Comparison of ENCODE assay signal across 8 cellular contexts in genomic region chr2:9630750-9631483, GRCh38. TPM values are rescaled to one million over a fixed set of nuclear protein-coding genes. Genes with fewer than 3 reads are reported as not detected.
A peak's percentile ranks its signal among the peaks of the same experiment; 100 is the strongest.
DNase-seq lines count a peak whose midpoint lies in the region; ATAC-seq and TF ChIP-seq lines count a peak whose summit lies in the region.

YWHAQ (minus strand) TSS chr2:9630997; CDS start chr2:9630452, 545 bp downstream.

- peak; percentile 99 for DNase-seq in GM12864 (ENCODE audit: low read depth)
- DNase-seq in NCI-H1417 (lab: John Stamatoyannopoulos, UW): peak; percentile 100
- DNase-seq in SW 1271 (lab: John Stamatoyannopoulos, UW): peak; percentile 97
- peak; percentile 95 for DNase-seq in activated naive CD8-positive, alpha-beta T cell treated with anti-CD3 and anti-CD28 coated beads, Interleukin-2, amount 50 U/mL, for 16 hours (ENCODE audit: low read depth, low spot score)
- DNase-seq in Right ventricle myocardium inferior (ENCODE audit: missing footprints): peak; percentile 99
- DNase-seq in ovary: peak; percentile 99 to 100 (median 99)
- DNase-seq in thyroid gland: peak; percentile 99 to 100

- H3K4me1 ChIP-seq in ovary (ENCODE audit: insufficient read depth) (peaks cover 10% of the 10 kb centered on the region), thyroid gland (peaks cover 29 to 37% of the 10 kb centered on the region in 2 donors)

- intact Hi-C loops in Right ventricle myocardium inferior (cut with DNase I) (loop anchor here (2.0 to 5.0 kb wide), 4 partner anchors 76 to 156 kb away; partner anchors contain the start of genes ADAM17 and IAH1), ovary (cut with DNase I) (loop anchor here in 2 of 4 donors (2.0 kb wide), 2 partner anchors 76 to 156 kb away; partner anchors contain the start of genes ADAM17 (in 1 of the 2) and IAH1 (in 1 of the 2)), thyroid gland (cut with DNase I) (loop anchor here (5.0 kb wide), 1 partner anchor 74 kb away; the partner anchor contains the start of gene ADAM17)

- no peak for TF ChIP-seq CTCF in GM12864 (IDR thresholded peaks at IDR 0.05; ENCODE audit: low read depth, low read length, missing control alignments)
- TF ChIP-seq CTCF in ovary (IDR thresholded peaks at IDR 0.05): no peak
- peak in 1 of 6 experiments; percentile 6 for TF ChIP-seq CTCF in thyroid gland (IDR thresholded peaks at IDR 0.05)

- no peaks in the 10 kb centered on the region for H3K36me3 ChIP-seq in ovary
- H3K36me3 ChIP-seq in thyroid gland: peaks cover 4 to 5% of the 10 kb centered on the region in 2 donors

- H3K27me3 ChIP-seq in ovary (no peaks in the 10 kb centered on the region), thyroid gland (no peaks in the 10 kb centered on the region)

- WGBS in ovary, 3 donors: 0% methylated on average over 57 to 81 of the region's 81 CpGs
- 1 to 3% methylated on average over 7 to 28 of the region's 81 CpGs for WGBS in thyroid gland, 2 donors

- TF ChIP-seq POLR2A in ovary (IDR thresholded peaks at IDR 0.05): peak; percentile 94
- peak; percentile 91 to 96 for TF ChIP-seq POLR2A in thyroid gland (IDR thresholded peaks at IDR 0.05)

- peak; percentile 92 for ATAC-seq in HG02759 (IDR thresholded peaks at IDR 0.05; ENCODE audit: unreplicated experiment)
- peak; percentile 98 for ATAC-seq in Right ventricle myocardium inferior

- H3K9me3 ChIP-seq in ovary: no peaks in the 10 kb centered on the region
- H3K9me3 ChIP-seq in thyroid gland: no peaks in the 10 kb centered on the region

- peak within 1 kb of the TSS; percentile 94 to 97 for H3K27ac ChIP-seq in ovary
- peak within 1 kb of the TSS; percentile 80 to 90 (median 83) for H3K27ac ChIP-seq in thyroid gland

- TF ChIP-seq EP300 in ovary (IDR thresholded peaks at IDR 0.05): peak; percentile 70

- H3K4me3 ChIP-seq in GM12864 (ENCODE audit: low read depth, low read length) (peak within 1 kb of the TSS; percentile 97), ovary (peak within 1 kb of the TSS; percentile 92), thyroid gland (replicated peaks in 1 of 3) (peak within 1 kb of the TSS; percentile 74 to 87 (median 80))

RNA-seq across cellular contexts. Expression of gene YWHAQ, which starts in this region (rescaled TPM):
- total RNA-seq in Right ventricle myocardium inferior (116 TPM), ovary (100 to 1,000 TPM; 156 to 294 (median 241) TPM), thyroid gland (100 to 1,000 TPM; 246 to 270 (median 265) TPM)
- 100 to 1,000 TPM; 204 to 386 TPM for polyA plus RNA-seq in ovary

Comparison
In these comparisons a context has a peak if more than half of its experiments do, and no peak if none do; other contexts are left out.
1. Peak in every context shown above with its lines: DNase-seq, ATAC-seq, H3K4me3 ChIP-seq and H3K27ac ChIP-seq.